Comparison of ENCODE assay signal across 12 cellular contexts in the genomic region with DNA sequence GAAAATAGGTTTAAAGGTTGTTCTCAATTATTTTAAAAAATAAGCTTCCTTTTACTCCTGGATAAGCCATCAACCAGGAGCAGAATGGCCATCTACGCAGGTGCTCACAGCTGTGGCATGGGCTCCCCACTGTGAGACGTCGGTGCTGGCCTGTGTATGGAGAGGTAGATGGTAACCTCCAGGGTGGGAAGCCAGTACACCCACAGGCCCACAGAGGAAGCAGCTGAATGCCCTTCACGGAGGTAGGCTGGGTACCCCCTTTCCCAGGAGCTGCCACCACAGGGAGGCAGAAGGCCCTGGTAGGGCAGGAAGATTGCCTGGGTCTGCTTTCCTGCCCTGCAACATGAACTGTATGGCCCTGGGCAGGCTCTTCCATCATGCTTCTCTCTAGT. TPM values are rescaled to one million over a fixed set of nuclear protein-coding genes. Genes with fewer than 3 reads are reported as not detected.
A peak's percentile ranks its signal among the peaks of the same experiment; 100 is the strongest.
DNase-seq lines count a peak whose midpoint lies in the region; ATAC-seq, FAIRE-seq and TF ChIP-seq lines count a peak whose summit lies in the region.
"Not testable (repeated sequence)": the region's sequence is repeated elsewhere in the genome, so short reads cannot be mapped to it uniquely, and the experiment has no call there.
"Had no signal": no experiment of that assay in that cellular context is flagged by ENCODE, and none has a peak within 500 bp of the region (broad histone marks: within the 10 kb centered on the region; RNA-seq: fewer than 3 reads in every experiment).

No MANE protein-coding gene starts in this region.

- H2BK15ac ChIP-seq in neuronal stem cell (ENCODE audit: low read length) = not testable (repeated sequence)

- not testable (repeated sequence) for H3K4ac ChIP-seq in neuronal stem cell (ENCODE audit: low read length)

- not testable (repeated sequence) for H3K9ac ChIP-seq in neuronal stem cell (ENCODE audit: low read depth, low read length, poor library complexity)

- POLR2A ChIA-PET in A549 (lab: Yijun Ruan, JAX); Panc1 (lab: Charles Lee); activated CD8-positive, alpha-beta T cell treated with anti-CD3 and anti-CD28 coated beads for 36 hours (lab: Charles Lee): not testable (repeated sequence)

- not testable (repeated sequence) for H2AK5ac ChIP-seq in neuronal stem cell (ENCODE audit: low read depth, low read length)

- H3K27ac ChIP-seq in A549 (peak overlapping the region in 1 of 2 experiments; percentile 71; a peak in 2 of 6 replicates), ascending aorta (peak overlapping the region; percentile 64 to 75), tibial artery (peak overlapping the region; percentile 19 to 63)
- H3K27ac ChIP-seq in Panc1 (ENCODE audit: low read length); neuronal stem cell (replicated peaks; ENCODE audit: low read length): not testable (repeated sequence)

- not testable (repeated sequence) for H3K36me3 ChIP-seq in Panc1 (ENCODE audit: control insufficient read depth, insufficient read depth, low read length); ascending aorta; neuronal stem cell (replicated peaks in 1 of 2; ENCODE audit: control insufficient read depth in 2 of 2, insufficient read depth in 2 of 2, low read length in 2 of 2); tibial artery

- DNase-seq in A549 (ENCODE audit: low read depth in 1 of 2, low spot score in 1 of 2); Panc1 (ENCODE audit: low read depth, low spot score); activated CD8-positive, alpha-beta T cell treated with anti-CD3 and anti-CD28 coated beads for 36 hours; ascending aorta (ENCODE audit: low spot score in 2 of 2); Right ventricle myocardium superior; neuronal stem cell (ENCODE audit: low spot score); tibial artery: not testable (repeated sequence)

- H3K36me3 Mint-ChIP-seq in activated CD8-positive, alpha-beta T cell treated with anti-CD3 and anti-CD28 coated beads for 36 hours (ENCODE audit: low read depth) = not testable (repeated sequence)

- 98% methylated on average over 3 of the region's 4 CpGs for WGBS in A549 (ENCODE audit: missing lambda C conversion rate)
- no CpG with 5 or more reads among the region's 4 CpGs for WGBS in neuronal stem cell (ENCODE audit: extremely low coverage in 2 of 2, insufficient read length in 2 of 2, insufficient replicate concordance in 1 of 2), 2 donors

- H4K91ac ChIP-seq in neuronal stem cell (ENCODE audit: low read depth, low read length, poor library complexity) = not testable (repeated sequence)

- H3K18ac ChIP-seq in neuronal stem cell (ENCODE audit: low read length) = not testable (repeated sequence)

- not testable (repeated sequence) for H3K4me3 Mint-ChIP-seq in activated CD8-positive, alpha-beta T cell treated with anti-CD3 and anti-CD28 coated beads for 36 hours

- H3K27me3 Mint-ChIP-seq in activated CD8-positive, alpha-beta T cell treated with anti-CD3 and anti-CD28 coated beads for 36 hours = not testable (repeated sequence)

- not testable (repeated sequence) for H3K27ac Mint-ChIP-seq in activated CD8-positive, alpha-beta T cell treated with anti-CD3 and anti-CD28 coated beads for 36 hours

- not testable (repeated sequence) for BruUV-seq in Panc1 (replicated peaks; lab: Mats Ljungman, UMichigan)

- not testable (repeated sequence) for H3K23ac ChIP-seq in neuronal stem cell (ENCODE audit: low read depth, low read length, poor library complexity)

- intact Hi-C loops in Panc1 (cut with micrococcal nuclease; ENCODE audit: unreplicated experiment); activated CD8-positive, alpha-beta T cell treated with anti-CD3 and anti-CD28 coated beads for 36 hours (cut with micrococcal nuclease); ascending aorta (cut with DNase I); Right ventricle myocardium superior (cut with DNase I); tibial artery (cut with DNase I; ENCODE audit: low total_unique reads): not testable (repeated sequence)

- not testable (repeated sequence) for FAIRE-seq in A549 (lab: Jason Lieb, UNC)

- H3K9me3 Mint-ChIP-seq in activated CD8-positive, alpha-beta T cell treated with anti-CD3 and anti-CD28 coated beads for 36 hours = not testable (repeated sequence)

- in situ Hi-C loops in Panc1 (cut with HindIII; ENCODE audit: low pct_unique_long_range_greater_than_20kb, low sequenced_read_pairs) = not testable (repeated sequence)

- TF ChIP-seq RAD21 in A549 (conservative IDR thresholded peaks at IDR 0.05 in 1 of 2, IDR thresholded peaks at IDR 0.05 in 1 of 2) = not testable (repeated sequence)

- H4K8ac ChIP-seq in neuronal stem cell (ENCODE audit: low read depth, low read length) = not testable (repeated sequence)

- H3K9me3 ChIP-seq in A549; Panc1 (ENCODE audit: control insufficient read depth, insufficient read depth, low read depth, low read length); ascending aorta; neuronal stem cell (replicated peaks in 1 of 2; ENCODE audit: control insufficient read depth in 2 of 2, insufficient read depth in 1 of 2, low read depth in 1 of 2, low read length in 2 of 2); tibial artery: not testable (repeated sequence)

- not testable (repeated sequence) for H3K4me2 ChIP-seq in A549; neuronal stem cell (ENCODE audit: insufficient read depth, low read length, poor library complexity, severe bottlenecking)

- H3K4me1 ChIP-seq in A549; Panc1 (ENCODE audit: control insufficient read depth, insufficient read depth, low read length); neuronal stem cell (ENCODE audit: control insufficient read depth in 2 of 2, insufficient read depth in 1 of 2, low read depth in 1 of 2, low read length in 2 of 2): not testable (repeated sequence)
- H3K4me1 ChIP-seq in ascending aorta (peaks cover 7 to 27% of the 10 kb centered on the region in 2 donors), tibial artery (peaks cover 0 to 49% (median 26%) of the 10 kb centered on the region in 4 donors)

- ATAC-seq in A549 = peak; percentile 36 to 71; a peak in 4 of 6 replicates
- peak; percentile 8 for ATAC-seq in GM18498 (IDR thresholded peaks at IDR 0.05; ENCODE audit: unreplicated experiment)
- peak; percentile 17; the same call in 1 of the 2 replicates for ATAC-seq in Panc1
- peak; percentile 27 for ATAC-seq in activated CD8-positive, alpha-beta T cell treated with anti-CD3 and anti-CD28 coated beads for 36 hours
- ATAC-seq in Right ventricle myocardium superior (ENCODE audit: poor library complexity) = peak; percentile 8

- H3K79me1 ChIP-seq in neuronal stem cell (ENCODE audit: low read depth, low read length) = not testable (repeated sequence)

- TF ChIP-seq EP300 in A549 (IDR thresholded peaks at IDR 0.05) = not testable (repeated sequence)

- not testable (repeated sequence) for H3K27me3 ChIP-seq in Panc1 (ENCODE audit: control insufficient read depth, insufficient read depth, low read length); ascending aorta; neuronal stem cell (ENCODE audit: control insufficient read depth in 3 of 3, insufficient read depth in 3 of 3, low read depth in 1 of 3, low read length in 3 of 3); tibial artery

- not testable (repeated sequence) for TF ChIP-seq POLR2A in A549 (IDR thresholded peaks at IDR 0.05; ENCODE audit: low read length)

- H2BK120ac ChIP-seq in neuronal stem cell (ENCODE audit: low read depth, low read length) = not testable (repeated sequence)

- not testable (repeated sequence) for H2AFZ ChIP-seq in neuronal stem cell (ENCODE audit: low read length)

- H2BK5ac ChIP-seq in neuronal stem cell (ENCODE audit: low read length) = not testable (repeated sequence)

- H3K4me3 ChIP-seq in A549; Panc1 (ENCODE audit: low read depth in 2 of 2, low read length in 2 of 2); ascending aorta; neuronal stem cell (ENCODE audit: low read length in 2 of 2); tibial artery: not testable (repeated sequence)

- H2BK12ac ChIP-seq in neuronal stem cell (ENCODE audit: low read length) = not testable (repeated sequence)

- TF ChIP-seq CTCF in A549 (IDR thresholded peaks at IDR 0.05); ascending aorta (IDR thresholded peaks at IDR 0.05); tibial artery (IDR thresholded peaks at IDR 0.05): not testable (repeated sequence)
- TF ChIP-seq CTCF in Panc1 (IDR thresholded peaks at IDR 0.05) = peak; percentile 58
- peak; percentile 9 for TF ChIP-seq CTCF in activated CD8-positive, alpha-beta T cell treated with anti-CD3 and anti-CD28 coated beads for 36 hours (IDR thresholded peaks at IDR 0.05)

- H3K14ac ChIP-seq in neuronal stem cell (ENCODE audit: low read length) = peak overlapping the region; percentile 14

- CTCF ChIA-PET in A549 (lab: Yijun Ruan, JAX) (interaction anchor here (1.0 to 6.2 kb wide), 6 partner anchors 8 to 28 kb away, joined by 3 to 31 read pairs (median 6); no protein-coding TSS in a partner anchor), Panc1 (lab: Charles Lee) (interaction anchor here (0.6 kb wide), 1 partner anchor 12 kb away, joined by 3 read pairs; no protein-coding TSS in a partner anchor)
- CTCF ChIA-PET in activated CD8-positive, alpha-beta T cell treated with anti-CD3 and anti-CD28 coated beads for 36 hours (lab: Charles Lee) = interaction anchor here (0.8 to 2.6 kb wide), 3 partner anchors 8 to 27 kb away, joined by 6 to 9 read pairs (median 7); no protein-coding TSS in a partner anchor

- peaks cover 36% of the 10 kb centered on the region for H3K4me1 Mint-ChIP-seq in activated CD8-positive, alpha-beta T cell treated with anti-CD3 and anti-CD28 coated beads for 36 hours (ENCODE audit: low read depth)

RNA-seq across cellular contexts. Expression of a gene that starts 30.4 kb away (rescaled TPM):
- polyA plus RNA-seq in A549 (2011; rRNA removed) (0.09 and 0.26 TPM in 2 replicates), A549 (2017; fragmentation: RNase III; extraction: RNeasy Plus Mini Kit Qiagen cat#74134 plus additional on column Dnase treatment) (0.13 to 0.30 TPM (median 0.25 TPM) in 3 replicates)
- polyA plus RNA-seq in A549 (2012; cell fraction: cytosol; rRNA removed) = 0.19 and 0.20 TPM in 2 replicates
- polyA plus RNA-seq in A549 (2012; cell fraction: nucleus; rRNA removed) = 0.47 and 0.58 TPM in 2 replicates
- 0.08 and 0.19 TPM in 2 replicates for polyA minus RNA-seq in A549 (2011; rRNA and poly(A)+ RNA removed)
- total RNA-seq in Panc1 (2021; ENCODE audit: unreplicated experiment) (not detected), ascending aorta (not detected), Right ventricle myocardium superior (not detected)
- not detected for polyA plus RNA-seq in Panc1 (2012; ENCODE audit: insufficient read length)
- total RNA-seq in activated CD8-positive, alpha-beta T cell treated with anti-CD3 and anti-CD28 coated beads for 36 hours = not detected
- not detected for polyA plus RNA-seq in neuronal stem cell (2013, experiment 1 of 2)
- not detected for polyA plus RNA-seq in neuronal stem cell (2013, experiment 2 of 2)
- total RNA-seq: Caco-2, H1, MCF 10A, SJSA1 had no signal
- polyA plus RNA-seq: H1 had no signal
